ENCODE assay signal across 1 cellular context in the genomic region with DNA sequence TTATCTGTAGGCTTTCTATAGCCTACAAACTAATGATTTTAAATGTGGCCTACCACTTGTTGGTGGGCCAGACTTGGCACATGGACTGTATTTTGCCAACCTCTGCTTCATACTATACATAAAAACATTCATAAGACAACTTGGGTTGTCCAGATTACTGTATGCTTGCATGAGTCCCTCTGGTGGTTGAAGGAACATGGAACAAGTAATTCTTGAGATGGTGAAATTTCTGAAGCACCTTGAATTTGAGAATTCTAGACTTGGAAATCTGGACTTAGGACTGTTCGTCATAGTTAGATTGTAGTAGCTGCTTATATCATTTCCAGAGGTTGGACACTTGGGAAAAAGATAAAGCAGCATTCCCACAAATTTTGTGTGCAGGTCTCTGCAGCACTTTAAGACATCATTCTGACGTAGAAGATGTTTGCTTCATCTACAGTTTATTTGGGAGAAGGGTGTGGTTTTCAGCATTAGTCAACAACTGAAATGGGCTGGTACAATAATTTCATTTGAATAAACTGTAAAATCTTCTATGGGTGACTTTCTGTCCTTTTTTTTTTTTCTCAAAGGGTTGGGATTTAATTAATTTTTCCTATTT.
TF ChIP-seq lines count a peak whose summit lies in the region.

No MANE protein-coding gene starts in this region.

TF ChIP-seq in K562, 482 proteins besides CTCF, POLR2A, EP300 and RAD21 (continued from another document):
- TF ChIP-seq, protein P1, sequence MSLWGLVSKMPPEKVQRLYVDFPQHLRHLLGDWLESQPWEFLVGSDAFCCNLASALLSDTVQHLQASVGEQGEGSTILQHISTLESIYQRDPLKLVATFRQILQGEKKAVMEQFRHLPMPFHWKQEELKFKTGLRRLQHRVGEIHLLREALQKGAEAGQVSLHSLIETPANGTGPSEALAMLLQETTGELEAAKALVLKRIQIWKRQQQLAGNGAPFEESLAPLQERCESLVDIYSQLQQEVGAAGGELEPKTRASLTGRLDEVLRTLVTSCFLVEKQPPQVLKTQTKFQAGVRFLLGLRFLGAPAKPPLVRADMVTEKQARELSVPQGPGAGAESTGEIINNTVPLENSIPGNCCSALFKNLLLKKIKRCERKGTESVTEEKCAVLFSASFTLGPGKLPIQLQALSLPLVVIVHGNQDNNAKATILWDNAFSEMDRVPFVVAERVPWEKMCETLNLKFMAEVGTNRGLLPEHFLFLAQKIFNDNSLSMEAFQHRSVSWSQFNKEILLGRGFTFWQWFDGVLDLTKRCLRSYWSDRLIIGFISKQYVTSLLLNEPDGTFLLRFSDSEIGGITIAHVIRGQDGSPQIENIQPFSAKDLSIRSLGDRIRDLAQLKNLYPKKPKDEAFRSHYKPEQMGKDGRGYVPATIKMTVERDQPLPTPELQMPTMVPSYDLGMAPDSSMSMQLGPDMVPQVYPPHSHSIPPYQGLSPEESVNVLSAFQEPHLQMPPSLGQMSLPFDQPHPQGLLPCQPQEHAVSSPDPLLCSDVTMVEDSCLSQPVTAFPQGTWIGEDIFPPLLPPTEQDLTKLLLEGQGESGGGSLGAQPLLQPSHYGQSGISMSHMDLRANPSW (CRISPR knock-in tag; IDR thresholded peaks at IDR 0.05), result no peak
- TF ChIP-seq E2F3 (CRISPR knock-in tag; IDR thresholded peaks at IDR 0.05) (no peak), SNIP1 (IDR thresholded peaks at IDR 0.05; ENCODE audit: low read depth) (no peak), PTRF (tag; IDR thresholded peaks at IDR 0.05) (no peak), EWSR1 (IDR thresholded peaks at IDR 0.05; ENCODE audit: borderline replicate concordance, low read depth, partially characterized antibody) (no peak), NFRKB (IDR thresholded peaks at IDR 0.05; ENCODE audit: low read depth) (no peak), FOXA1 (IDR thresholded peaks at IDR 0.05; ENCODE audit: borderline replicate concordance) (no peak), NCOA1 (IDR thresholded peaks at IDR 0.05; ENCODE audit: low read depth) (no peak), ADNP (tag; IDR thresholded peaks at IDR 0.05) (no peak), ZNF445 (CRISPR knock-in tag; IDR thresholded peaks at IDR 0.05; ENCODE audit: low read depth) (no peak), CHD4 (IDR thresholded peaks at IDR 0.05; ENCODE audit: insufficient read depth, insufficient replicate concordance, low read depth, low read length, poor library complexity, severe bottlenecking) (no peak), EZH2 (IDR thresholded peaks at IDR 0.05; ENCODE audit: borderline replicate concordance, low read depth, low read length) (no peak), ZC3H4 (CRISPR knock-in tag; IDR thresholded peaks at IDR 0.05; ENCODE audit: borderline replicate concordance) (no peak), ZNF707 (CRISPR knock-in tag; conservative IDR thresholded peaks at IDR 0.05) (no peak), SMARCB1 (IDR thresholded peaks at IDR 0.05; ENCODE audit: insufficient read length, low read depth) (no peak)
- TF ChIP-seq, protein P2, sequence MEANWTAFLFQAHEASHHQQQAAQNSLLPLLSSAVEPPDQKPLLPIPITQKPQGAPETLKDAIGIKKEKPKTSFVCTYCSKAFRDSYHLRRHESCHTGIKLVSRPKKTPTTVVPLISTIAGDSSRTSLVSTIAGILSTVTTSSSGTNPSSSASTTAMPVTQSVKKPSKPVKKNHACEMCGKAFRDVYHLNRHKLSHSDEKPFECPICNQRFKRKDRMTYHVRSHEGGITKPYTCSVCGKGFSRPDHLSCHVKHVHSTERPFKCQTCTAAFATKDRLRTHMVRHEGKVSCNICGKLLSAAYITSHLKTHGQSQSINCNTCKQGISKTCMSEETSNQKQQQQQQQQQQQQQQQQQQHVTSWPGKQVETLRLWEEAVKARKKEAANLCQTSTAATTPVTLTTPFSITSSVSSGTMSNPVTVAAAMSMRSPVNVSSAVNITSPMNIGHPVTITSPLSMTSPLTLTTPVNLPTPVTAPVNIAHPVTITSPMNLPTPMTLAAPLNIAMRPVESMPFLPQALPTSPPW (CRISPR knock-in tag; IDR thresholded peaks at IDR 0.05), result no peak
TF ChIP-seq in K562: peak in this region for 0.
